In genomic region chr17:17190188-17190587, GRCh38 we compare ENCODE assay signal across 16 cellular contexts. TPM values are rescaled to one million over a fixed set of nuclear protein-coding genes. Genes with fewer than 3 reads are reported as not detected.
DNase-seq lines count a peak whose midpoint lies in the region; ATAC-seq, FAIRE-seq and TF ChIP-seq lines count a peak whose summit lies in the region.
"Had no signal": no experiment of that assay in that cellular context is flagged by ENCODE, and none has a peak within 500 bp of the region (broad histone marks: within the 10 kb centered on the region; RNA-seq: fewer than 3 reads in every experiment).

No MANE protein-coding gene starts in this region.

- H3K56ac ChIP-seq in H9 (ENCODE audit: insufficient read length, low read depth, low read length), result no peak overlapping the region

- no peak overlapping the region for H2BK120ac ChIP-seq in H9 (ENCODE audit: low read depth, low read length, poor library complexity, severe bottlenecking)

- H3K79me1 ChIP-seq in H9 (ENCODE audit: insufficient read depth, low read depth, low read length, poor library complexity, severe bottlenecking), result no peaks in the 10 kb centered on the region

- H3K27ac ChIP-seq in H9 (ENCODE audit: insufficient read length, low read depth, low read length) (no peak overlapping the region), ascending aorta (peak overlapping the region; percentile 61 to 70), HepG2 (ENCODE audit: extremely low read length, insufficient read depth, low read length) (peak overlapping the region; percentile 54), stomach (peak overlapping the region in 3 of 5 donors; percentile 27 to 79 (median 68)), small intestine (ENCODE audit: low read depth in 1 of 2, low read length in 1 of 2) (peak overlapping the region in 1 of 2 donors; percentile 2)
- H3K27ac ChIP-seq: brain microvascular endothelial cell had no signal

- H4K91ac ChIP-seq in H9 (ENCODE audit: insufficient read length, low read depth, low read length), result no peak overlapping the region

- H3K27ac Mint-ChIP-seq in H9, result peak overlapping the region in 1 of 3 experiments; percentile 49; a peak in 2 of 7 replicates
- H3K27ac Mint-ChIP-seq in WTC11, result no peak overlapping the region

- no peak overlapping the region for H3K4ac ChIP-seq in H9 (ENCODE audit: low read depth, low read length)

- no peak overlapping the region for H4K5ac ChIP-seq in H9 (ENCODE audit: insufficient read length, low read depth, low read length)

- DNase-seq in H9 (no peak), ascending aorta (ENCODE audit: low spot score in 2 of 2) (no peak), HepG2 (ENCODE audit: low spot score) (peak; percentile 40), stomach (no peak), small intestine (no peak), RPMI8226 (no peak), WTC11 (ENCODE audit: low spot score) (no peak)
- DNase-seq in effector CD8-positive, alpha-beta T cell (lab: John Stamatoyannopoulos, UW), result no peak
- DNase-seq: activated CD4-positive, alpha-beta T cell treated with anti-CD3 and anti-CD28 coated beads for 48 hours; activated naive CD4-positive, alpha-beta T cell treated with anti-CD3 and anti-CD28 coated beads, Interleukin-2, amount 50 U/mL, for 16 hours; brain microvascular endothelial cell; GOT3; naive thymus-derived CD8-positive, alpha-beta T cell; NCI-H226; T1000 had no signal

- no peak overlapping the region for H2AK5ac ChIP-seq in H9 (ENCODE audit: insufficient read length, low read length)

- no peak overlapping the region for H4K8ac ChIP-seq in H9 (replicated peaks; ENCODE audit: insufficient read length, low read depth, low read length)

- H3K18ac ChIP-seq in H9 (ENCODE audit: insufficient read length, low read depth, low read length), result no peak overlapping the region

- BruUV-seq in HepG2 (replicated peaks; lab: Mats Ljungman, UMichigan), result no TSS peak

- ATAC-seq in HepG2 (peak; percentile 89), WTC11 (no peak)
- ATAC-seq: naive thymus-derived CD8-positive, alpha-beta T cell had no signal

- POLR2A ChIA-PET in HepG2 (lab: Yijun Ruan, JAX) (interaction anchor here (1.0 kb wide), 1 partner anchor 47 kb away, joined by 3 read pairs; the partner anchor contains the start of gene FLCN), WTC11 (lab: Charles Lee) (no interaction called here)

- H2BK15ac ChIP-seq in H9 (ENCODE audit: low read depth, low read length), result no peak overlapping the region

- no peaks in the 10 kb centered on the region for H3K9me3 Mint-ChIP-seq in H9
- H3K9me3 Mint-ChIP-seq in WTC11, result no peaks in the 10 kb centered on the region
- H3K9me3 Mint-ChIP-seq: naive thymus-derived CD8-positive, alpha-beta T cell had no signal

- FAIRE-seq in HepG2 (lab: Jason Lieb, UNC) (peak; percentile 76), small intestine (lab: Jason Lieb, UNC) (no peak)

- H2BK20ac ChIP-seq in H9 (ENCODE audit: low read depth, low read length, poor library complexity, severe bottlenecking), result no peak overlapping the region

- H3K14ac ChIP-seq in H9 (ENCODE audit: insufficient read depth, low read length), result no peak overlapping the region

- in situ Hi-C loops in HepG2 (cut with HindIII; ENCODE audit: extremely low pct_ligation_motif_present, low pct_unique_long_range_greater_than_20kb), result no loop called here

- no peak for TF ChIP-seq POLR2A in HepG2 (IDR thresholded peaks at IDR 0.05; ENCODE audit: insufficient read depth in 1 of 2, low read depth in 2 of 2, low read length in 2 of 2)
- TF ChIP-seq POLR2A in stomach (IDR thresholded peaks at IDR 0.05), result no peak

- peaks cover 5 to 13% of the 10 kb centered on the region in 2 experiments; a peak in 3 of 4 replicates for H3K4me1 Mint-ChIP-seq in H9
- peaks cover 11% of the 10 kb centered on the region for H3K4me1 Mint-ChIP-seq in WTC11

- no peaks in the 10 kb centered on the region for H3K79me2 ChIP-seq in H9 (ENCODE audit: insufficient read depth, low read length)
- no peaks in the 10 kb centered on the region for H3K79me2 ChIP-seq in HepG2 (ENCODE audit: insufficient read depth, low read length)

- H3K4me1 ChIP-seq in H9 (ENCODE audit: insufficient read depth, low read length) (no peaks in the 10 kb centered on the region), ascending aorta (peaks cover 7 to 23% of the 10 kb centered on the region in 2 donors), HepG2 (ENCODE audit: insufficient read depth, low read length) (peaks cover 28% of the 10 kb centered on the region), stomach (peaks cover 25 to 63% (median 44%) of the 10 kb centered on the region in 4 donors), small intestine (ENCODE audit: control insufficient read depth in 2 of 2, insufficient read depth in 1 of 2, low read depth in 1 of 2, low read length in 1 of 2) (peaks cover 0 to 11% of the 10 kb centered on the region in 2 donors)

- H3K36me3 Mint-ChIP-seq in H9 (ENCODE audit: insufficient read depth in 1 of 3, low read depth in 3 of 3) (peaks cover 0 to 11% (median 7%) of the 10 kb centered on the region in 3 experiments; a peak in 4 of 7 replicates), WTC11 (peaks cover 9% of the 10 kb centered on the region)

- no peaks in the 10 kb centered on the region for H3K27me3 ChIP-seq in H9 (ENCODE audit: insufficient read depth, low read length)
- no peaks in the 10 kb centered on the region for H3K27me3 ChIP-seq in ascending aorta
- H3K27me3 ChIP-seq in HepG2 (ENCODE audit: control insufficient read depth in 1 of 2, insufficient read depth in 2 of 2, low read length in 2 of 2), result no peaks in the 10 kb centered on the region
- no peaks in the 10 kb centered on the region for H3K27me3 ChIP-seq in stomach
- H3K27me3 ChIP-seq in small intestine (ENCODE audit: control insufficient read depth in 2 of 2, insufficient read depth in 2 of 2, low read length in 2 of 2), result no peaks in the 10 kb centered on the region
- H3K27me3 ChIP-seq: brain microvascular endothelial cell, SJSA1 had no signal

- no CpG with 5 or more reads among the region's 7 CpGs for WGBS in H9 (ENCODE audit: extremely low coverage, insufficient read length, low lambda C conversion rate)
- 63% methylated on average over 7 of the region's 7 CpGs for WGBS in HepG2 (ENCODE audit: low lambda C conversion rate)
- WGBS in stomach, 5 donors, result 45 to 67% (median 61%) methylated on average over 7 of the region's 7 CpGs
- 81 to 86% (median 82%) methylated on average over 7 of the region's 7 CpGs for WGBS in small intestine, 3 donors

- no peak overlapping the region for H2BK12ac ChIP-seq in H9 (ENCODE audit: insufficient read length, low read depth, low read length)

- intact Hi-C loops in ascending aorta (cut with DNase I), result loop anchor here (1.0 kb wide), 1 partner anchor 14 kb away; no protein-coding TSS in a partner anchor
- intact Hi-C loops in HepG2 (cut with micrococcal nuclease; ENCODE audit: unreplicated experiment), result no loop called here
- intact Hi-C loops in stomach (cut with DNase I; ENCODE audit: low total_unique reads), result no loop called here

- H3K4me2 ChIP-seq in H9 (ENCODE audit: insufficient read depth, insufficient read length, low read length), result no peak overlapping the region
- H3K4me2 ChIP-seq in HepG2 (ENCODE audit: low read depth, low read length), result peak overlapping the region; percentile 14; the same call in 1 of the 2 replicates

- H3K9me3 ChIP-seq in H9 (ENCODE audit: control insufficient read depth, low read depth, low read length), result no peaks in the 10 kb centered on the region
- H3K9me3 ChIP-seq in ascending aorta, result no peaks in the 10 kb centered on the region
- no peaks in the 10 kb centered on the region for H3K9me3 ChIP-seq in HepG2 (ENCODE audit: low read length)
- no peaks in the 10 kb centered on the region for H3K9me3 ChIP-seq in stomach
- no peaks in the 10 kb centered on the region for H3K9me3 ChIP-seq in small intestine (ENCODE audit: control insufficient read depth, low read depth)
- H3K9me3 ChIP-seq: SJSA1 had no signal

- H3K4me3 ChIP-seq in ascending aorta, result no peak overlapping the region
- H3K4me3 ChIP-seq in HepG2 (replicated peaks in 1 of 3; ENCODE audit: insufficient read depth in 1 of 3, low read depth in 2 of 3, low read length in 3 of 3), result no peak overlapping the region
- H3K4me3 ChIP-seq in stomach, result no peak overlapping the region
- no peak overlapping the region for H3K4me3 ChIP-seq in small intestine (ENCODE audit: low read depth in 1 of 2, low read length in 2 of 2)
- H3K4me3 ChIP-seq: SJSA1 had no signal

- no peak overlapping the region for H3T11ph ChIP-seq in H9 (ENCODE audit: low read length)

- no peaks in the 10 kb centered on the region for H3K27me3 Mint-ChIP-seq in H9 (ENCODE audit: low read depth)
- no peaks in the 10 kb centered on the region for H3K27me3 Mint-ChIP-seq in WTC11 (ENCODE audit: low read depth)
- H3K27me3 Mint-ChIP-seq: naive thymus-derived CD8-positive, alpha-beta T cell had no signal

- H4K20me1 ChIP-seq in H9 (ENCODE audit: control insufficient read depth, insufficient read depth, insufficient read length), result no peaks in the 10 kb centered on the region
- H4K20me1 ChIP-seq in HepG2 (ENCODE audit: insufficient read depth, low read length), result no peaks in the 10 kb centered on the region

- no peak overlapping the region for H3K4me3 Mint-ChIP-seq in H9
- H3K4me3 Mint-ChIP-seq in WTC11, result no peak overlapping the region
- H3K4me3 Mint-ChIP-seq: naive thymus-derived CD8-positive, alpha-beta T cell had no signal

- no peak overlapping the region for H3K9ac ChIP-seq in H9 (ENCODE audit: extremely low read depth, insufficient read length, low read length)
- no peak overlapping the region for H3K9ac ChIP-seq in HepG2 (ENCODE audit: insufficient read depth, low read depth, low read length)

- TF ChIP-seq RAD21 in HepG2 (CRISPR knock-in tag; IDR thresholded peaks at IDR 0.05), result no peak

- TF ChIP-seq EP300 in HepG2 (IDR thresholded peaks at IDR 0.05; ENCODE audit: low read depth in 2 of 2, low read length in 2 of 2) (no peak), HepG2 (CRISPR knock-in tag; IDR thresholded peaks at IDR 0.05; ENCODE audit: borderline replicate concordance) (no peak), stomach (IDR thresholded peaks at IDR 0.05) (no peak)

- H3K23ac ChIP-seq in H9 (ENCODE audit: insufficient read length, low read depth, low read length), result no peak overlapping the region

- TF ChIP-seq CTCF in H9 (conservative IDR thresholded peaks at IDR 0.05) (peak; percentile 14; the same call in 1 of the 3 replicates), ascending aorta (IDR thresholded peaks at IDR 0.05) (no peak), HepG2 (CRISPR knock-in tag; IDR thresholded peaks at IDR 0.05) (peak; percentile 63), stomach (IDR thresholded peaks at IDR 0.05) (no peak), WTC11 (IDR thresholded peaks at IDR 0.05) (no peak)

- no peak overlapping the region for H2BK5ac ChIP-seq in H9 (ENCODE audit: insufficient read length, low read length)

- H2AFZ ChIP-seq in H9 (ENCODE audit: low read length), result no peak overlapping the region
- no peak overlapping the region for H2AFZ ChIP-seq in HepG2 (ENCODE audit: low read length)

- H3K36me3 ChIP-seq in ascending aorta (peaks cover 9 to 27% of the 10 kb centered on the region in 2 donors), HepG2 (replicated peaks in 1 of 2; ENCODE audit: control insufficient read depth in 1 of 2, insufficient read depth in 2 of 2, low read length in 2 of 2) (peaks cover 0 to 3% of the 10 kb centered on the region in 2 experiments; a peak in 3 of 5 replicates), stomach (peaks cover 4 to 43% (median 39%) of the 10 kb centered on the region in 4 donors), small intestine (ENCODE audit: control insufficient read depth in 2 of 2, insufficient read depth in 2 of 2, low read length in 2 of 2) (peaks cover 4 to 5% of the 10 kb centered on the region in 2 donors)

- H3K23me2 ChIP-seq in H9 (ENCODE audit: insufficient read length, low read depth, low read length, poor library complexity, severe bottlenecking), result no peaks in the 10 kb centered on the region

- CTCF ChIA-PET in HepG2 (lab: Yijun Ruan, JAX; ENCODE audit: low intra/inter-chr PET ratio, low total read pairs) (no interaction called here), WTC11 (lab: Charles Lee) (interaction anchor here (1.1 kb wide), 2 partner anchors 48 to 140 kb away, joined by 5 to 7 read pairs; no protein-coding TSS in a partner anchor)

RNA-seq across cellular contexts. Expression of gene PLD6, which starts 15.9 kb away (rescaled TPM):
- total RNA-seq in H9 (2021) (0.09 TPM in 1 of 2 replicates, not detected in the other), ascending aorta (0.32 TPM), HepG2 (2016; rRNA removed; fragmentation: Illumina TruSeq; extraction: Trizol) (6.4 and 11.4 TPM in 2 replicates), stomach (1 to 10 TPM in 3 of 5 donors, not detected in 2; 1.1 to 2.8 (median 1.3) TPM), WTC11 (2021) (1.2 to 2.6 TPM (median 2.6 TPM) in 3 replicates)
- total RNA-seq in HepG2 (2016; cell fraction: cytosol; rRNA removed; fragmentation: Illumina TruSeq; extraction: Trizol; ENCODE audit: low read depth), result 3.0 and 3.5 TPM in 2 replicates
- 5.8 and 11.8 TPM in 2 replicates for total RNA-seq in HepG2 (2016; cell fraction: insoluble cytoplasmic fraction; rRNA removed; fragmentation: Illumina TruSeq; extraction: Trizol)
- total RNA-seq in HepG2 (2016; cell fraction: membrane; rRNA removed; fragmentation: Illumina TruSeq; extraction: Trizol), result 9.3 and 9.7 TPM in 2 replicates
- 10.6 and 11.8 TPM in 2 replicates for total RNA-seq in HepG2 (2016; cell fraction: nucleus; rRNA removed; fragmentation: Illumina TruSeq; extraction: Trizol)
- polyA plus RNA-seq in HepG2 (2011; rRNA removed) (4.8 and 5.2 TPM in 2 replicates), stomach (1 to 10 TPM; 1.2 to 3.0 (median 1.5) TPM), small intestine (1 to 10 TPM; 1.4 to 1.8 (median 1.5) TPM)
- polyA plus RNA-seq in HepG2 (2011; cell fraction: cytosol; rRNA removed), result 4.0 and 4.1 TPM in 2 replicates
- 3.9 and 4.4 TPM in 2 replicates for polyA plus RNA-seq in HepG2 (2011; cell fraction: nucleus; rRNA removed)
- polyA plus RNA-seq in HepG2 (2012), result 4.5 and 5.6 TPM in 2 replicates
- 1.8 and 2.0 TPM in 2 replicates for polyA plus RNA-seq in HepG2 (2016; cell fraction: cytosol; fragmentation: Illumina TruSeq; extraction: Trizol; ENCODE audit: low read depth)
- 5.1 and 5.4 TPM in 2 replicates for polyA plus RNA-seq in HepG2 (2016; cell fraction: insoluble cytoplasmic fraction; fragmentation: Illumina TruSeq; extraction: Trizol; ENCODE audit: low read depth)
- 3.9 and 4.0 TPM in 2 replicates for polyA plus RNA-seq in HepG2 (2016; cell fraction: membrane; fragmentation: Illumina TruSeq; extraction: Trizol; ENCODE audit: low read depth)
- polyA plus RNA-seq in HepG2 (2016; cell fraction: nucleus; fragmentation: Illumina TruSeq; extraction: Trizol; ENCODE audit: insufficient read depth, low read depth), result 17.5 and 18.2 TPM in 2 replicates
- 7.8 TPM in 2 replicates for polyA minus RNA-seq in HepG2 (2011; rRNA and poly(A)+ RNA removed; ENCODE audit: low replicate concordance)
- polyA minus RNA-seq in HepG2 (2011; cell fraction: cytosol; rRNA and poly(A)+ RNA removed), result 3.1 and 3.6 TPM in 2 replicates
- polyA minus RNA-seq in HepG2 (2011; cell fraction: nucleus; rRNA and poly(A)+ RNA removed), result 4.5 and 6.3 TPM in 2 replicates

RNA-seq across cellular contexts. Expression of gene FLCN, which starts 46.8 kb away (rescaled TPM):
- total RNA-seq in H9 (2021) (32.3 and 33.3 TPM in 2 replicates), ascending aorta (48.6 TPM), HepG2 (2016; rRNA removed; fragmentation: Illumina TruSeq; extraction: Trizol) (21.8 and 24.9 TPM in 2 replicates), stomach (100 to 1,000 TPM in 2 of 5 donors, 10 to 100 TPM in 3; 41.6 to 378 (median 65.8) TPM), WTC11 (2021) (40.8 to 42.4 TPM (median 42.3 TPM) in 3 replicates)
- total RNA-seq in HepG2 (2016; cell fraction: cytosol; rRNA removed; fragmentation: Illumina TruSeq; extraction: Trizol; ENCODE audit: low read depth), result 6.3 and 6.9 TPM in 2 replicates
- total RNA-seq in HepG2 (2016; cell fraction: insoluble cytoplasmic fraction; rRNA removed; fragmentation: Illumina TruSeq; extraction: Trizol), result 21.4 and 25.3 TPM in 2 replicates
- 12.0 and 12.3 TPM in 2 replicates for total RNA-seq in HepG2 (2016; cell fraction: membrane; rRNA removed; fragmentation: Illumina TruSeq; extraction: Trizol)
- total RNA-seq in HepG2 (2016; cell fraction: nucleus; rRNA removed; fragmentation: Illumina TruSeq; extraction: Trizol), result 19.9 and 26.2 TPM in 2 replicates
- polyA plus RNA-seq in HepG2 (2011; rRNA removed) (16.6 and 20.2 TPM in 2 replicates), stomach (10 to 100 TPM in 1 of 3 donors, 1 to 10 TPM in 2; 6.9 to 11.8 (median 9.8) TPM), small intestine (10 to 100 TPM; 17.5 to 38.4 (median 37.3) TPM)
- polyA plus RNA-seq in HepG2 (2011; cell fraction: cytosol; rRNA removed), result 9.1 and 11.6 TPM in 2 replicates
- 35.9 and 37.1 TPM in 2 replicates for polyA plus RNA-seq in HepG2 (2011; cell fraction: nucleus; rRNA removed)
- polyA plus RNA-seq in HepG2 (2012), result 13.4 and 13.9 TPM in 2 replicates
- 1.3 and 1.9 TPM in 2 replicates for polyA plus RNA-seq in HepG2 (2016; cell fraction: cytosol; fragmentation: Illumina TruSeq; extraction: Trizol; ENCODE audit: low read depth)
- polyA plus RNA-seq in HepG2 (2016; cell fraction: insoluble cytoplasmic fraction; fragmentation: Illumina TruSeq; extraction: Trizol; ENCODE audit: low read depth), result 12.1 and 14.3 TPM in 2 replicates
- 3.4 TPM in 2 replicates for polyA plus RNA-seq in HepG2 (2016; cell fraction: membrane; fragmentation: Illumina TruSeq; extraction: Trizol; ENCODE audit: low read depth)
- polyA plus RNA-seq in HepG2 (2016; cell fraction: nucleus; fragmentation: Illumina TruSeq; extraction: Trizol; ENCODE audit: insufficient read depth, low read depth), result 41.6 and 44.8 TPM in 2 replicates
- polyA minus RNA-seq in HepG2 (2011; rRNA and poly(A)+ RNA removed; ENCODE audit: low replicate concordance), result 28.0 and 42.8 TPM in 2 replicates
- 9.6 and 9.9 TPM in 2 replicates for polyA minus RNA-seq in HepG2 (2011; cell fraction: cytosol; rRNA and poly(A)+ RNA removed)
- polyA minus RNA-seq in HepG2 (2011; cell fraction: nucleus; rRNA and poly(A)+ RNA removed), result 25.4 and 26.4 TPM in 2 replicates

Comparison
In these comparisons a context has a peak if more than half of its experiments do, and no peak if none do; other contexts are left out.
1. CTCF ChIP-seq: peak in H9 (single experiment) and HepG2 (single experiment); none in ascending aorta (0 of 3), stomach (0 of 7) and WTC11 (single experiment).